In genomic region chr17:75723201-75723930, GRCh38 we compare ENCODE assay signal across 14 cellular contexts. TPM values are rescaled to one million over a fixed set of nuclear protein-coding genes. Genes with fewer than 3 reads are reported as not detected.
DNase-seq lines count a peak whose midpoint lies in the region; ATAC-seq and TF ChIP-seq lines count a peak whose summit lies in the region.
"Had no signal": no experiment of that assay in that cellular context is flagged by ENCODE, and none has a peak within 500 bp of the region (broad histone marks: within the 10 kb centered on the region; RNA-seq: fewer than 3 reads in every experiment).

No MANE protein-coding gene starts in this region.

- POLR2A ChIA-PET in RWPE1 (lab: Yijun Ruan, JAX; ENCODE audit: low non-redundant PET) = interaction anchor here (0.5 to 4.0 kb wide), 4 partner anchors 16 to 187 kb away, joined by 3 to 39 read pairs (median 6); no protein-coding TSS in a partner anchor

- CTCF ChIA-PET in RWPE1 (lab: Yijun Ruan, JAX) = interaction anchor here (0.6 to 0.9 kb wide), 3 partner anchors 25 to 134 kb away, joined by 3 to 4 read pairs (median 4); no protein-coding TSS in a partner anchor

- no peaks in the 10 kb centered on the region for H3K27me3 ChIP-seq in foreskin keratinocyte
- H3K27me3 ChIP-seq: ovary, testis had no signal

- peak; percentile 32 for DNase-seq in ELR (ENCODE audit: low read depth)
- peak; percentile 36 for DNase-seq in RWPE1 (ENCODE audit: low spot score)
- peak; percentile 36 to 54 for DNase-seq in foreskin keratinocyte
- DNase-seq in osteocyte (ENCODE audit: extremely low spot score, unreplicated experiment) = no peak
- no peak for DNase-seq in NCI-H748 treated with DMSO at 0.1 percent for 48 hours (lab: John Stamatoyannopoulos, UW)
- no peak for DNase-seq in NOMO-1 (lab: John Stamatoyannopoulos, UW; ENCODE audit: unreplicated experiment in 2 of 2)
- no peak for DNase-seq in cerebellum (ENCODE audit: low spot score)
- DNase-seq in immature natural killer cell = no peak
- DNase-seq: amniotic stem cell, C1 segment of cervical spinal cord, erythroblast, NCI-H1092, ovary, testis had no signal

- peak overlapping the region; percentile 77 for H3K4me3 Mint-ChIP-seq in osteocyte (ENCODE audit: unreplicated experiment)
- H3K4me3 Mint-ChIP-seq in immature natural killer cell = no peak overlapping the region

- peak overlapping the region; percentile 75 for H3K27ac Mint-ChIP-seq in osteocyte (ENCODE audit: unreplicated experiment)
- H3K27ac Mint-ChIP-seq in immature natural killer cell = no peak overlapping the region

- peaks cover 27% of the 10 kb centered on the region for H3K4me1 Mint-ChIP-seq in osteocyte (ENCODE audit: unreplicated experiment)
- peaks cover 0 to 8% of the 10 kb centered on the region in 2 donors for H3K4me1 Mint-ChIP-seq in immature natural killer cell

- ATAC-seq in foreskin keratinocyte = peak; percentile 38

- H3K9me3 Mint-ChIP-seq in osteocyte (ENCODE audit: unreplicated experiment) (no peaks in the 10 kb centered on the region), immature natural killer cell (no peaks in the 10 kb centered on the region)

- H3K27me3 Mint-ChIP-seq in osteocyte (ENCODE audit: unreplicated experiment) (no peaks in the 10 kb centered on the region), immature natural killer cell (ENCODE audit: low read depth in 3 of 3) (peaks cover 0 to 2% (median 2%) of the 10 kb centered on the region in 3 donors)

- peaks cover 14% of the 10 kb centered on the region for H3K36me3 Mint-ChIP-seq in osteocyte (ENCODE audit: unreplicated experiment)
- no peaks in the 10 kb centered on the region for H3K36me3 Mint-ChIP-seq in immature natural killer cell

- H3K4me1 ChIP-seq in foreskin keratinocyte = no peaks in the 10 kb centered on the region

- TF ChIP-seq CTCF in RWPE1 (conservative IDR thresholded peaks at IDR 0.05; ENCODE audit: low read depth) (no peak), foreskin keratinocyte (conservative IDR thresholded peaks at IDR 0.05) (no peak), osteocyte (IDR thresholded peaks at IDR 0.05) (no peak)

- H3K27ac ChIP-seq in RWPE1 (peak overlapping the region; percentile 98), foreskin keratinocyte (peak overlapping the region; percentile 86)
- H3K27ac ChIP-seq: ovary, testis had no signal

RNA-seq across cellular contexts. Expression of gene ITGB4, which starts 2.1 kb away (rescaled TPM):
- total RNA-seq in foreskin keratinocyte (956 and 1,415 TPM in 2 replicates), osteocyte (460 and 524 TPM in 2 replicates), cerebellum (2.1 TPM)
- polyA plus RNA-seq in foreskin keratinocyte (1,123 and 1,776 TPM in 2 replicates), immature natural killer cell (under 1 TPM in 1 of 3 donors, not detected in 2; 0.24 TPM)

RNA-seq across cellular contexts. Expression of gene GALK1, which starts 41.6 kb away (rescaled TPM):
- total RNA-seq in foreskin keratinocyte (6.8 and 8.3 TPM in 2 replicates), osteocyte (30.3 and 31.2 TPM in 2 replicates), cerebellum (6.8 TPM)
- polyA plus RNA-seq in foreskin keratinocyte (5.3 and 7.8 TPM in 2 replicates), immature natural killer cell (10 to 100 TPM; 25.1 to 86.7 (median 30.7) TPM)

RNA-seq across cellular contexts. Expression of gene SAP30BP, which starts 56.2 kb away (rescaled TPM):
- total RNA-seq in foreskin keratinocyte (95.0 and 96.3 TPM in 2 replicates), osteocyte (88.1 and 103 TPM in 2 replicates), cerebellum (39.2 TPM)
- polyA plus RNA-seq in foreskin keratinocyte (113 and 118 TPM in 2 replicates), immature natural killer cell (10 to 100 TPM; 71.5 to 94.2 (median 80.1) TPM)

RNA-seq across cellular contexts. Expression of gene RECQL5, which starts 56.4 kb away (rescaled TPM):
- total RNA-seq in foreskin keratinocyte (26.3 and 27.4 TPM in 2 replicates), osteocyte (39.2 and 44.7 TPM in 2 replicates), cerebellum (14.1 TPM)
- polyA plus RNA-seq in foreskin keratinocyte (19.5 and 20.5 TPM in 2 replicates), immature natural killer cell (10 to 100 TPM in 2 of 3 donors, 1 to 10 TPM in 1; 7.0 to 18.1 (median 15.5) TPM)

Comparison
In these comparisons a context has a peak if more than half of its experiments do, and no peak if none do; other contexts are left out.
1. DNase-seq: peak in ELR (single experiment), RWPE1 (single experiment) and foreskin keratinocyte (2 of 2); none in osteocyte (single experiment), NCI-H748 treated with DMSO at 0.1 percent for 48 hours (single experiment), NOMO-1 (0 of 2), cerebellum (single experiment) and immature natural killer cell (0 of 3).
2. RNA of gene ITGB4, which starts 2.1 kb away (total RNA-seq): 956 to 1,415 TPM in foreskin keratinocyte and 460 to 524 TPM in osteocyte; 2.1 TPM in cerebellum (single experiment); every median in the first group is over 100 times any median in the second.